In the genomic region with DNA sequence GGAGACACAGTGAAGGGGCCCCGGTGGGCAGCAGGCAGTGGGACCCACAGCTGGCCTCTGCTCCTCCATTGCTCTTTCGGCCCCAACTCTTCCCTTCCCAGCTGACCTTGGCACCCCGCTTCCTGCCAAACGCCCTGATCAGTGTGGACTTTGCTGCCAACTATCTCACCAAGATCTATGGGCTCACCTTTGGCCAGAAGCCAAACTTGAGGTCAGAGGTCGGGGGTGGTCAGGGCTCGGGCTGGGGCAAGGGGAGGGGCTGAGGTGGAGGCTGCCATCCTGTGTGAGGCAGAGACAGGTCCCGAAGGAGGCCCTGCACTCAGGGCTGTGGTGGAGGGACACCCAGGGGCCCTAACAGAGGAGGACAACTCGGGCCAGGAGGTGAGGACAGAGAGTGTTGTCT, we compare ENCODE assay signal across 1 cellular context.
TF ChIP-seq lines count a peak whose summit lies in the region.

No MANE protein-coding gene starts in this region.

TF ChIP-seq in HepG2, 621 proteins besides CTCF, POLR2A, EP300 and RAD21 (continued from another document and continues in another):
- TF ChIP-seq ZNF639 (CRISPR knock-in tag; conservative IDR thresholded peaks at IDR 0.05) (no peak), NONO (IDR thresholded peaks at IDR 0.05) (no peak), NONO (CRISPR knock-in tag; conservative IDR thresholded peaks at IDR 0.05) (0 out of 2 replicates have a peak, but pooled peaks have one; percentile 46), PHF5A (CRISPR knock-in tag; IDR thresholded peaks at IDR 0.05; ENCODE audit: low read depth, unreplicated experiment) (no peak), ZBTB4 (CRISPR knock-in tag; IDR thresholded peaks at IDR 0.05; ENCODE audit: borderline replicate concordance) (no peak), MAF1 (CRISPR knock-in tag; IDR thresholded peaks at IDR 0.05; ENCODE audit: borderline replicate concordance) (no peak), CENPBD1 (CRISPR knock-in tag; IDR thresholded peaks at IDR 0.05; ENCODE audit: borderline replicate concordance, low read depth) (no peak), GABPA (IDR thresholded peaks at IDR 0.05; ENCODE audit: low read depth, low read length) (no peak), GABPA (CRISPR knock-in tag; IDR thresholded peaks at IDR 0.05; ENCODE audit: low read depth) (no peak; the same call in 1 of the 2 replicates), ZNF180 (CRISPR knock-in tag; IDR thresholded peaks at IDR 0.05; ENCODE audit: borderline replicate concordance, low read depth) (no peak), ZMYM4 (CRISPR knock-in tag; IDR thresholded peaks at IDR 0.05) (peak; percentile 29; the same call in 1 of the 2 replicates), ZC3H13 (CRISPR knock-in tag; IDR thresholded peaks at IDR 0.05) (no peak), SAP130 (CRISPR knock-in tag; IDR thresholded peaks at IDR 0.05; ENCODE audit: low read depth) (peak; percentile 39; the same call in 1 of the 2 replicates), TAF15 (IDR thresholded peaks at IDR 0.05; ENCODE audit: low read depth, low read length, poor library complexity, severe bottlenecking) (no peak), KDM5B (CRISPR knock-in tag; IDR thresholded peaks at IDR 0.05; ENCODE audit: borderline replicate concordance) (0 out of 2 replicates have a peak, but pooled peaks have one; percentile 33), FOXO1 (CRISPR knock-in tag; IDR thresholded peaks at IDR 0.05) (peak; percentile 8; the same call in 1 of the 2 replicates), RERE (CRISPR knock-in tag; IDR thresholded peaks at IDR 0.05; ENCODE audit: low read depth) (no peak), BRCA1 (CRISPR knock-in tag; IDR thresholded peaks at IDR 0.05) (no peak), ZNF205 (CRISPR knock-in tag; IDR thresholded peaks at IDR 0.05) (no peak), ZNF570 (CRISPR knock-in tag; IDR thresholded peaks at IDR 0.05; ENCODE audit: borderline replicate concordance) (no peak), ZBTB10 (CRISPR knock-in tag; IDR thresholded peaks at IDR 0.05; ENCODE audit: borderline replicate concordance) (peak; percentile 73; the same call in 1 of the 2 replicates), HCFC1 (IDR thresholded peaks at IDR 0.05; ENCODE audit: low read depth, low read length) (no peak), GPN1 (CRISPR knock-in tag; IDR thresholded peaks at IDR 0.05; ENCODE audit: borderline replicate concordance) (no peak), NFYB (CRISPR knock-in tag; IDR thresholded peaks at IDR 0.05) (no peak), JDP2 (CRISPR knock-in tag; IDR thresholded peaks at IDR 0.05; ENCODE audit: borderline replicate concordance) (no peak), IKZF4 (CRISPR knock-in tag; IDR thresholded peaks at IDR 0.05; ENCODE audit: borderline replicate concordance, low read depth, not compliant biosample characterization) (no peak), ZNF740 (CRISPR knock-in tag; IDR thresholded peaks at IDR 0.05) (no peak)
- TF ChIP-seq, protein P1, sequence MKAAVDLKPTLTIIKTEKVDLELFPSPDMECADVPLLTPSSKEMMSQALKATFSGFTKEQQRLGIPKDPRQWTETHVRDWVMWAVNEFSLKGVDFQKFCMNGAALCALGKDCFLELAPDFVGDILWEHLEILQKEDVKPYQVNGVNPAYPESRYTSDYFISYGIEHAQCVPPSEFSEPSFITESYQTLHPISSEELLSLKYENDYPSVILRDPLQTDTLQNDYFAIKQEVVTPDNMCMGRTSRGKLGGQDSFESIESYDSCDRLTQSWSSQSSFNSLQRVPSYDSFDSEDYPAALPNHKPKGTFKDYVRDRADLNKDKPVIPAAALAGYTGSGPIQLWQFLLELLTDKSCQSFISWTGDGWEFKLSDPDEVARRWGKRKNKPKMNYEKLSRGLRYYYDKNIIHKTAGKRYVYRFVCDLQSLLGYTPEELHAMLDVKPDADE (CRISPR knock-in tag; IDR thresholded peaks at IDR 0.05): no peak
- TF ChIP-seq, protein P2, sequence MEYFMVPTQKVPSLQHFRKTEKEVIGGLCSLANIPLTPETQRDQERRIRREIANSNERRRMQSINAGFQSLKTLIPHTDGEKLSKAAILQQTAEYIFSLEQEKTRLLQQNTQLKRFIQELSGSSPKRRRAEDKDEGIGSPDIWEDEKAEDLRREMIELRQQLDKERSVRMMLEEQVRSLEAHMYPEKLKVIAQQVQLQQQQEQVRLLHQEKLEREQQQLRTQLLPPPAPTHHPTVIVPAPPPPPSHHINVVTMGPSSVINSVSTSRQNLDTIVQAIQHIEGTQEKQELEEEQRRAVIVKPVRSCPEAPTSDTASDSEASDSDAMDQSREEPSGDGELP (IDR thresholded peaks at IDR 0.05; ENCODE audit: borderline replicate concordance, low read depth): peak; percentile 59; the same call in 1 of the 2 replicates
- TF ChIP-seq, protein P3, sequence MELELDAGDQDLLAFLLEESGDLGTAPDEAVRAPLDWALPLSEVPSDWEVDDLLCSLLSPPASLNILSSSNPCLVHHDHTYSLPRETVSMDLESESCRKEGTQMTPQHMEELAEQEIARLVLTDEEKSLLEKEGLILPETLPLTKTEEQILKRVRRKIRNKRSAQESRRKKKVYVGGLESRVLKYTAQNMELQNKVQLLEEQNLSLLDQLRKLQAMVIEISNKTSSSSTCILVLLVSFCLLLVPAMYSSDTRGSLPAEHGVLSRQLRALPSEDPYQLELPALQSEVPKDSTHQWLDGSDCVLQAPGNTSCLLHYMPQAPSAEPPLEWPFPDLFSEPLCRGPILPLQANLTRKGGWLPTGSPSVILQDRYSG (CRISPR knock-in tag; IDR thresholded peaks at IDR 0.05): no peak
- TF ChIP-seq, protein P4, sequence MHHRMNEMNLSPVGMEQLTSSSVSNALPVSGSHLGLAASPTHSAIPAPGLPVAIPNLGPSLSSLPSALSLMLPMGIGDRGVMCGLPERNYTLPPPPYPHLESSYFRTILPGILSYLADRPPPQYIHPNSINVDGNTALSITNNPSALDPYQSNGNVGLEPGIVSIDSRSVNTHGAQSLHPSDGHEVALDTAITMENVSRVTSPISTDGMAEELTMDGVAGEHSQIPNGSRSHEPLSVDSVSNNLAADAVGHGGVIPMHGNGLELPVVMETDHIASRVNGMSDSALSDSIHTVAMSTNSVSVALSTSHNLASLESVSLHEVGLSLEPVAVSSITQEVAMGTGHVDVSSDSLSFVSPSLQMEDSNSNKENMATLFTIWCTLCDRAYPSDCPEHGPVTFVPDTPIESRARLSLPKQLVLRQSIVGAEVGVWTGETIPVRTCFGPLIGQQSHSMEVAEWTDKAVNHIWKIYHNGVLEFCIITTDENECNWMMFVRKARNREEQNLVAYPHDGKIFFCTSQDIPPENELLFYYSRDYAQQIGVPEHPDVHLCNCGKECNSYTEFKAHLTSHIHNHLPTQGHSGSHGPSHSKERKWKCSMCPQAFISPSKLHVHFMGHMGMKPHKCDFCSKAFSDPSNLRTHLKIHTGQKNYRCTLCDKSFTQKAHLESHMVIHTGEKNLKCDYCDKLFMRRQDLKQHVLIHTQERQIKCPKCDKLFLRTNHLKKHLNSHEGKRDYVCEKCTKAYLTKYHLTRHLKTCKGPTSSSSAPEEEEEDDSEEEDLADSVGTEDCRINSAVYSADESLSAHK (CRISPR knock-in tag; IDR thresholded peaks at IDR 0.05; ENCODE audit: borderline replicate concordance): no peak
- TF ChIP-seq, protein P5, sequence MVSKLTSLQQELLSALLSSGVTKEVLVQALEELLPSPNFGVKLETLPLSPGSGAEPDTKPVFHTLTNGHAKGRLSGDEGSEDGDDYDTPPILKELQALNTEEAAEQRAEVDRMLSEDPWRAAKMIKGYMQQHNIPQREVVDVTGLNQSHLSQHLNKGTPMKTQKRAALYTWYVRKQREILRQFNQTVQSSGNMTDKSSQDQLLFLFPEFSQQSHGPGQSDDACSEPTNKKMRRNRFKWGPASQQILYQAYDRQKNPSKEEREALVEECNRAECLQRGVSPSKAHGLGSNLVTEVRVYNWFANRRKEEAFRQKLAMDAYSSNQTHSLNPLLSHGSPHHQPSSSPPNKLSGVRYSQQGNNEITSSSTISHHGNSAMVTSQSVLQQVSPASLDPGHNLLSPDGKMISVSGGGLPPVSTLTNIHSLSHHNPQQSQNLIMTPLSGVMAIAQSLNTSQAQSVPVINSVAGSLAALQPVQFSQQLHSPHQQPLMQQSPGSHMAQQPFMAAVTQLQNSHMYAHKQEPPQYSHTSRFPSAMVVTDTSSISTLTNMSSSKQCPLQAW (CRISPR knock-in tag; IDR thresholded peaks at IDR 0.05): peak; percentile 45; the same call in 1 of the 2 replicates
